ENCODE assay signal across 10 cellular contexts in the genomic region with DNA sequence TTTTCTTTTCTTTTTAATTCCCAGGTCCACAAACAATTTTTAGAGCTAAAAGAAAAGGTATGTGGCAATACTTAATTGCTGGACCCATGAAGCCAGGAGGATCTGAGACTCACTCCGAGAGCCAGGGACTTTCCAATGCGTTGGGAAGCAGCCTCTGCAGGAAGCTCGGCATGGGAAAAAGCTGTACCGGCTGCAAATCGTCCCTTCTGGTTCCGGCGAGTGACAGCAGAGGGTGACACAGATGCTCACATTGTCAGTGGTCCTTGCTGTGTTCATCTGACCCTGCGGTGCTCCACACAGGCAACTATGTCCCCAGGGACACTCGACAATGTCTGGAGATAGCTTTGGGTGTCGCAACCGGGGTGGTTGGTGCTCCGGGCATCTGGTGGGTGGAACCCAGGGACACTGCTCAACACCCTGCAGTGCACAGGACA.
DNase-seq lines count a peak whose midpoint lies in the region; ATAC-seq, FAIRE-seq and TF ChIP-seq lines count a peak whose summit lies in the region.
"Had no signal": no experiment of that assay in that cellular context is flagged by ENCODE, and none has a peak within 500 bp of the region (broad histone marks: within the 10 kb centered on the region; RNA-seq: fewer than 3 reads in every experiment).

No MANE protein-coding gene starts in this region.

- H3K27ac ChIP-seq in AG04450 (ENCODE audit: low read depth, low read length) (peak overlapping the region; percentile 75), keratinocyte (ENCODE audit: control insufficient read depth, insufficient read depth, low read length) (no peak overlapping the region), ovary (no peak overlapping the region)

- H3K9me1 ChIP-seq in keratinocyte (ENCODE audit: control insufficient read depth, extremely low read depth, insufficient read depth, low read length): no peaks in the 10 kb centered on the region

- ATAC-seq in WTC11 (no peak), GM19452 (IDR thresholded peaks at IDR 0.05; ENCODE audit: unreplicated experiment) (no peak), GM19328 (IDR thresholded peaks at IDR 0.05; ENCODE audit: unreplicated experiment) (no peak)

- TF ChIP-seq EP300 in ovary (IDR thresholded peaks at IDR 0.05): no peak

- intact Hi-C loops in ovary (cut with DNase I): no loop called here

- TF ChIP-seq CTCF in AG04450 (IDR thresholded peaks at IDR 0.05; ENCODE audit: low read depth, low read length) (no peak), HFF-Myc (IDR thresholded peaks at IDR 0.05; ENCODE audit: low read depth, low read length, missing control alignments) (no peak), WTC11 (IDR thresholded peaks at IDR 0.05) (no peak), keratinocyte (optimal IDR thresholded peaks at IDR 0.05 in 1 of 3, IDR thresholded peaks at IDR 0.05 in 1 of 3, conservative IDR thresholded peaks at IDR 0.05 in 1 of 3; ENCODE audit: extremely low read depth in 1 of 3, insufficient read depth in 2 of 3, low read length in 3 of 3) (no peak), ovary (IDR thresholded peaks at IDR 0.05) (no peak)

- TF ChIP-seq POLR2A in ovary (IDR thresholded peaks at IDR 0.05): no peak

- H3K9me3 ChIP-seq in AG04450 (ENCODE audit: control insufficient read depth, insufficient read depth, low read length) (no peaks in the 10 kb centered on the region), keratinocyte (ENCODE audit: control insufficient read depth, low read depth, low read length) (no peaks in the 10 kb centered on the region), ovary (no peaks in the 10 kb centered on the region)

- H3K36me3 ChIP-seq in keratinocyte (ENCODE audit: control insufficient read depth in 2 of 2, extremely low read depth in 1 of 2, insufficient read depth in 2 of 2, low read length in 2 of 2): no peaks in the 10 kb centered on the region
- H3K36me3 ChIP-seq in ovary: no peaks in the 10 kb centered on the region

- H2AFZ ChIP-seq in keratinocyte (ENCODE audit: control insufficient read depth, low read length): peak overlapping the region; percentile 85

- H3K27me3 Mint-ChIP-seq in WTC11 (ENCODE audit: low read depth): no peaks in the 10 kb centered on the region
- H3K27me3 Mint-ChIP-seq: IgD-negative memory B cell had no signal

- DNase-seq in AG04450 (ENCODE audit: low read depth, low spot score) (no peak), HFF-Myc (ENCODE audit: extremely low read depth, low read depth) (no peak), WTC11 (ENCODE audit: low spot score) (no peak), keratinocyte (ENCODE audit: low read depth, low spot score) (no peak), ovary (no peak)
- no peak for DNase-seq in activated CD4-positive, alpha-beta T cell treated with anti-CD3 and anti-CD28 coated beads, Interleukin-2, amount 50 U/mL, for 48 hours
- DNase-seq: activated naive CD8-positive, alpha-beta T cell treated with anti-CD3 and anti-CD28 coated beads for 36 hours had no signal

- H3K4me1 Mint-ChIP-seq in WTC11: peaks cover 21% of the 10 kb centered on the region
- H3K4me1 Mint-ChIP-seq: activated naive CD8-positive, alpha-beta T cell treated with anti-CD3 and anti-CD28 coated beads for 36 hours; IgD-negative memory B cell had no signal

- peak overlapping the region; percentile 29 for H3K9ac ChIP-seq in keratinocyte (ENCODE audit: control insufficient read depth, extremely low read depth, insufficient read depth, low read length)

- FAIRE-seq in keratinocyte (lab: Jason Lieb, UNC): no peak

- no peaks in the 10 kb centered on the region for H4K20me1 ChIP-seq in keratinocyte (ENCODE audit: control insufficient read depth, extremely low read depth, insufficient read depth, low read length)

- no peaks in the 10 kb centered on the region for H3K79me2 ChIP-seq in keratinocyte (ENCODE audit: control insufficient read depth, insufficient read depth, low read length)

- dilution Hi-C loops in keratinocyte (cut with MboI; ENCODE audit: extremely low pct_ligation_motif_present, low sequenced_read_pairs): no loop called here

- H3K4me1 ChIP-seq in keratinocyte (ENCODE audit: control insufficient read depth, extremely low read depth, insufficient read depth, low read length) (peaks cover 10% of the 10 kb centered on the region), ovary (ENCODE audit: insufficient read depth) (no peaks in the 10 kb centered on the region)

- H3K4me3 Mint-ChIP-seq in WTC11: 0 out of 2 replicates have a peak overlapping the region, but pooled peaks have one; percentile 25
- H3K4me3 Mint-ChIP-seq: activated naive CD8-positive, alpha-beta T cell treated with anti-CD3 and anti-CD28 coated beads for 36 hours; IgD-negative memory B cell had no signal

- peaks cover 3% of the 10 kb centered on the region; the same call in 1 of the 2 replicates for H3K9me3 Mint-ChIP-seq in WTC11
- H3K9me3 Mint-ChIP-seq: activated naive CD8-positive, alpha-beta T cell treated with anti-CD3 and anti-CD28 coated beads for 36 hours had no signal

- H3K4me2 ChIP-seq in keratinocyte (ENCODE audit: control insufficient read depth, extremely low read depth, insufficient read depth, low read depth, low read length): peak overlapping the region; percentile 73

- CTCF ChIA-PET in AG04450 (lab: Charles Lee): interaction anchor here (1.1 to 2.6 kb wide), 6 partner anchors 24 to 437 kb away, joined by 3 to 16 read pairs (median 4); no protein-coding TSS in a partner anchor
- CTCF ChIA-PET in WTC11 (lab: Charles Lee): no interaction called here

- H3K4me3 ChIP-seq in AG04450 (ENCODE audit: low read depth, low read length) (peak overlapping the region; percentile 40), HFF-Myc (replicated peaks; ENCODE audit: low read depth, low read length) (peak overlapping the region; percentile 24), keratinocyte (ENCODE audit: control insufficient read depth in 2 of 3, extremely low read depth in 1 of 3, insufficient read depth in 2 of 3, low read depth in 1 of 3, low read length in 3 of 3) (peak overlapping the region; percentile 5 to 41 (median 19)), ovary (no peak overlapping the region)

- WGBS in ovary, 3 donors: 52 to 66% (median 59%) methylated on average over 11 to 12 of the region's 12 CpGs

- no peak overlapping the region; the same call in 1 of the 2 replicates for H3K27ac Mint-ChIP-seq in WTC11
- H3K27ac Mint-ChIP-seq: activated naive CD8-positive, alpha-beta T cell treated with anti-CD3 and anti-CD28 coated beads for 36 hours; IgD-negative memory B cell had no signal

- H3K27me3 ChIP-seq in AG04450 (ENCODE audit: control insufficient read depth, insufficient read depth, low read length) (no peaks in the 10 kb centered on the region), keratinocyte (ENCODE audit: control insufficient read depth, extremely low read depth, insufficient read depth, low read length) (no peaks in the 10 kb centered on the region), ovary (no peaks in the 10 kb centered on the region)

- POLR2A ChIA-PET in AG04450 (lab: Yijun Ruan, JAX) (interaction anchor here (0.6 to 1.6 kb wide), 7 partner anchors 25 to 585 kb away, joined by 3 to 8 read pairs (median 5); a partner anchor contains a TSS), WTC11 (lab: Charles Lee) (no interaction called here)

- no peaks in the 10 kb centered on the region for H3K36me3 Mint-ChIP-seq in WTC11
- H3K36me3 Mint-ChIP-seq: activated naive CD8-positive, alpha-beta T cell treated with anti-CD3 and anti-CD28 coated beads for 36 hours; IgD-negative memory B cell had no signal

TF ChIP-seq in WTC11, 78 proteins besides CTCF, POLR2A, EP300 and RAD21:
- no peak for TF ChIP-seq ZBTB21 (CRISPR knock-in tag; IDR thresholded peaks at IDR 0.05; ENCODE audit: borderline replicate concordance)
- TF ChIP-seq, protein P1, sequence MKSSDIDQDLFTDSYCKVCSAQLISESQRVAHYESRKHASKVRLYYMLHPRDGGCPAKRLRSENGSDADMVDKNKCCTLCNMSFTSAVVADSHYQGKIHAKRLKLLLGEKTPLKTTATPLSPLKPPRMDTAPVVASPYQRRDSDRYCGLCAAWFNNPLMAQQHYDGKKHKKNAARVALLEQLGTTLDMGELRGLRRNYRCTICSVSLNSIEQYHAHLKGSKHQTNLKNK (CRISPR knock-in tag; IDR thresholded peaks at IDR 0.05): no peak
- TF ChIP-seq, protein P2, sequence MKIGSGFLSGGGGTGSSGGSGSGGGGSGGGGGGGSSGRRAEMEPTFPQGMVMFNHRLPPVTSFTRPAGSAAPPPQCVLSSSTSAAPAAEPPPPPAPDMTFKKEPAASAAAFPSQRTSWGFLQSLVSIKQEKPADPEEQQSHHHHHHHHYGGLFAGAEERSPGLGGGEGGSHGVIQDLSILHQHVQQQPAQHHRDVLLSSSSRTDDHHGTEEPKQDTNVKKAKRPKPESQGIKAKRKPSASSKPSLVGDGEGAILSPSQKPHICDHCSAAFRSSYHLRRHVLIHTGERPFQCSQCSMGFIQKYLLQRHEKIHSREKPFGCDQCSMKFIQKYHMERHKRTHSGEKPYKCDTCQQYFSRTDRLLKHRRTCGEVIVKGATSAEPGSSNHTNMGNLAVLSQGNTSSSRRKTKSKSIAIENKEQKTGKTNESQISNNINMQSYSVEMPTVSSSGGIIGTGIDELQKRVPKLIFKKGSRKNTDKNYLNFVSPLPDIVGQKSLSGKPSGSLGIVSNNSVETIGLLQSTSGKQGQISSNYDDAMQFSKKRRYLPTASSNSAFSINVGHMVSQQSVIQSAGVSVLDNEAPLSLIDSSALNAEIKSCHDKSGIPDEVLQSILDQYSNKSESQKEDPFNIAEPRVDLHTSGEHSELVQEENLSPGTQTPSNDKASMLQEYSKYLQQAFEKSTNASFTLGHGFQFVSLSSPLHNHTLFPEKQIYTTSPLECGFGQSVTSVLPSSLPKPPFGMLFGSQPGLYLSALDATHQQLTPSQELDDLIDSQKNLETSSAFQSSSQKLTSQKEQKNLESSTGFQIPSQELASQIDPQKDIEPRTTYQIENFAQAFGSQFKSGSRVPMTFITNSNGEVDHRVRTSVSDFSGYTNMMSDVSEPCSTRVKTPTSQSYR (CRISPR knock-in tag; IDR thresholded peaks at IDR 0.05): no peak
- no peak for TF ChIP-seq ZNF416 (CRISPR knock-in tag; IDR thresholded peaks at IDR 0.05)
- TF ChIP-seq, protein P3, sequence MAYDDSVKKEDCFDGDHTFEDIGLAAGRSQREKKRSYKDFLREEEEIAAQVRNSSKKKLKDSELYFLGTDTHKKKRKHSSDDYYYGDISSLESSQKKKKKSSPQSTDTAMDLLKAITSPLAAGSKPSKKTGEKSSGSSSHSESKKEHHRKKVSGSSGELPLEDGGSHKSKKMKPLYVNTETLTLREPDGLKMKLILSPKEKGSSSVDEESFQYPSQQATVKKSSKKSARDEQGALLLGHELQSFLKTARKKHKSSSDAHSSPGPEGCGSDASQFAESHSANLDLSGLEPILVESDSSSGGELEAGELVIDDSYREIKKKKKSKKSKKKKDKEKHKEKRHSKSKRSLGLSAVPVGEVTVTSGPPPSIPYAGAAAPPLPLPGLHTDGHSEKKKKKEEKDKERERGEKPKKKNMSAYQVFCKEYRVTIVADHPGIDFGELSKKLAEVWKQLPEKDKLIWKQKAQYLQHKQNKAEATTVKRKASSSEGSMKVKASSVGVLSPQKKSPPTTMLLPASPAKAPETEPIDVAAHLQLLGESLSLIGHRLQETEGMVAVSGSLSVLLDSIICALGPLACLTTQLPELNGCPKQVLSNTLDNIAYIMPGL (CRISPR knock-in tag; IDR thresholded peaks at IDR 0.05): no peak
